ENCODE assay signal across 2 cellular contexts in genomic region chr2:19301706-19302105, GRCh38.
TF ChIP-seq lines count a peak whose summit lies in the region.

No MANE protein-coding gene starts in this region.

TF ChIP-seq in GM23338, 12 proteins besides CTCF, POLR2A, EP300 and RAD21 (continued from another document):
- TF ChIP-seq ZNF462 (CRISPR knock-in tag; IDR thresholded peaks at IDR 0.05) (no peak), CREB1 (CRISPR knock-in tag; IDR thresholded peaks at IDR 0.05; ENCODE audit: low read depth) (no peak), STAT1 (IDR thresholded peaks at IDR 0.05; ENCODE audit: unreplicated experiment) (no peak), ETS1 (IDR thresholded peaks at IDR 0.05) (no peak), ZNF114 (CRISPR knock-in tag; IDR thresholded peaks at IDR 0.05) (no peak), EZH2 (IDR thresholded peaks at IDR 0.05; ENCODE audit: low read depth, unreplicated experiment) (no peak), EZH2phosphoT487 (IDR thresholded peaks at IDR 0.05; ENCODE audit: unreplicated experiment) (no peak), ZNF331 (CRISPR knock-in tag; IDR thresholded peaks at IDR 0.05; ENCODE audit: low read depth) (no peak)
- TF ChIP-seq, protein P1, sequence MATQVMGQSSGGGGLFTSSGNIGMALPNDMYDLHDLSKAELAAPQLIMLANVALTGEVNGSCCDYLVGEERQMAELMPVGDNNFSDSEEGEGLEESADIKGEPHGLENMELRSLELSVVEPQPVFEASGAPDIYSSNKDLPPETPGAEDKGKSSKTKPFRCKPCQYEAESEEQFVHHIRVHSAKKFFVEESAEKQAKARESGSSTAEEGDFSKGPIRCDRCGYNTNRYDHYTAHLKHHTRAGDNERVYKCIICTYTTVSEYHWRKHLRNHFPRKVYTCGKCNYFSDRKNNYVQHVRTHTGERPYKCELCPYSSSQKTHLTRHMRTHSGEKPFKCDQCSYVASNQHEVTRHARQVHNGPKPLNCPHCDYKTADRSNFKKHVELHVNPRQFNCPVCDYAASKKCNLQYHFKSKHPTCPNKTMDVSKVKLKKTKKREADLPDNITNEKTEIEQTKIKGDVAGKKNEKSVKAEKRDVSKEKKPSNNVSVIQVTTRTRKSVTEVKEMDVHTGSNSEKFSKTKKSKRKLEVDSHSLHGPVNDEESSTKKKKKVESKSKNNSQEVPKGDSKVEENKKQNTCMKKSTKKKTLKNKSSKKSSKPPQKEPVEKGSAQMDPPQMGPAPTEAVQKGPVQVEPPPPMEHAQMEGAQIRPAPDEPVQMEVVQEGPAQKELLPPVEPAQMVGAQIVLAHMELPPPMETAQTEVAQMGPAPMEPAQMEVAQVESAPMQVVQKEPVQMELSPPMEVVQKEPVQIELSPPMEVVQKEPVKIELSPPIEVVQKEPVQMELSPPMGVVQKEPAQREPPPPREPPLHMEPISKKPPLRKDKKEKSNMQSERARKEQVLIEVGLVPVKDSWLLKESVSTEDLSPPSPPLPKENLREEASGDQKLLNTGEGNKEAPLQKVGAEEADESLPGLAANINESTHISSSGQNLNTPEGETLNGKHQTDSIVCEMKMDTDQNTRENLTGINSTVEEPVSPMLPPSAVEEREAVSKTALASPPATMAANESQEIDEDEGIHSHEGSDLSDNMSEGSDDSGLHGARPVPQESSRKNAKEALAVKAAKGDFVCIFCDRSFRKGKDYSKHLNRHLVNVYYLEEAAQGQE (IDR thresholded peaks at IDR 0.05; ENCODE audit: unreplicated experiment) = no peak

TF ChIP-seq in IMR-90, 13 proteins besides CTCF, POLR2A, EP300 and RAD21 (continued from another document):
- TF ChIP-seq, protein P2, sequence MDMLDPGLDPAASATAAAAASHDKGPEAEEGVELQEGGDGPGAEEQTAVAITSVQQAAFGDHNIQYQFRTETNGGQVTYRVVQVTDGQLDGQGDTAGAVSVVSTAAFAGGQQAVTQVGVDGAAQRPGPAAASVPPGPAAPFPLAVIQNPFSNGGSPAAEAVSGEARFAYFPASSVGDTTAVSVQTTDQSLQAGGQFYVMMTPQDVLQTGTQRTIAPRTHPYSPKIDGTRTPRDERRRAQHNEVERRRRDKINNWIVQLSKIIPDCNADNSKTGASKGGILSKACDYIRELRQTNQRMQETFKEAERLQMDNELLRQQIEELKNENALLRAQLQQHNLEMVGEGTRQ (IDR thresholded peaks at IDR 0.05; ENCODE audit: low read depth, low read length) = no peak
- no peak for TF ChIP-seq BHLHE40 (IDR thresholded peaks at IDR 0.05; ENCODE audit: low read depth, low read length)
- no peak for TF ChIP-seq RFX5 (IDR thresholded peaks at IDR 0.05; ENCODE audit: low read depth, low read length)
- TF ChIP-seq ELK1 (IDR thresholded peaks at IDR 0.05; ENCODE audit: borderline replicate concordance, low read depth, low read length) = no peak
- no peak for TF ChIP-seq CEBPB (IDR thresholded peaks at IDR 0.05; ENCODE audit: low read depth, low read length)
- TF ChIP-seq MAFK (IDR thresholded peaks at IDR 0.05; ENCODE audit: low read depth, low read length) = no peak
